ENCODE assay signal across 17 cellular contexts in genomic region chr10:103723557-103723956, GRCh38.
DNase-seq lines count a peak whose midpoint lies in the region; ATAC-seq and TF ChIP-seq lines count a peak whose summit lies in the region.
"Had no signal": no experiment of that assay in that cellular context is flagged by ENCODE, and none has a peak within 500 bp of the region (broad histone marks: within the 10 kb centered on the region; RNA-seq: fewer than 3 reads in every experiment).

No MANE protein-coding gene starts in this region.

- H3K27ac ChIP-seq in cardiac muscle cell (peak overlapping the region; percentile 26), right atrium auricular region (no peak overlapping the region)
- H3K27ac ChIP-seq: BLaER1 had no signal

- H3K9me3 ChIP-seq in cardiac muscle cell (ENCODE audit: low read depth) (no peaks in the 10 kb centered on the region), right atrium auricular region (no peaks in the 10 kb centered on the region)
- H3K9me3 ChIP-seq: BE2C, BLaER1 had no signal

- DNase-seq in cardiac muscle cell (ENCODE audit: low read depth in 1 of 2, low spot score in 1 of 2) (no peak), right atrium auricular region (ENCODE audit: low spot score) (no peak), left colon (no peak), cerebellar cortex (ENCODE audit: low spot score) (no peak)
- DNase-seq: 8988T; ACHN; BE2C; C1 segment of cervical spinal cord; Calu3; CD4-positive, alpha-beta memory T cell; CD4-positive, CD25-positive, alpha-beta regulatory T cell; CD8-positive, alpha-beta memory T cell; COR-L47; DMS79 treated with DMSO at 0.1 percent for 48 hours; GF-D8 had no signal

- H3K4me1 ChIP-seq in cardiac muscle cell (ENCODE audit: low read depth) (peaks cover 24% of the 10 kb centered on the region), right atrium auricular region (peaks cover 0 to 23% of the 10 kb centered on the region in 2 donors)
- H3K4me1 ChIP-seq: BLaER1 had no signal

- H3K4me3 ChIP-seq in cardiac muscle cell, result no peak overlapping the region
- H3K4me3 ChIP-seq in right atrium auricular region, result no peak overlapping the region
- H3K4me3 ChIP-seq: BLaER1 had no signal

- ATAC-seq in left colon, result peak; percentile 76
- ATAC-seq in HG03469 (IDR thresholded peaks at IDR 0.05; ENCODE audit: unreplicated experiment), result no peak

- TF ChIP-seq CTCF in cardiac muscle cell (IDR thresholded peaks at IDR 0.05; ENCODE audit: low read depth, low read length), result no peak
- TF ChIP-seq CTCF in right atrium auricular region (IDR thresholded peaks at IDR 0.05), result no peak

- intact Hi-C loops in left colon (cut with DNase I, micrococcal nuclease), result no loop called here

- H3K27me3 ChIP-seq in cardiac muscle cell (no peaks in the 10 kb centered on the region), right atrium auricular region (no peaks in the 10 kb centered on the region)
- H3K27me3 ChIP-seq: BE2C, BLaER1 had no signal

- H3K36me3 ChIP-seq in cardiac muscle cell (peaks cover 15% of the 10 kb centered on the region), right atrium auricular region (no peaks in the 10 kb centered on the region)
- H3K36me3 ChIP-seq: BE2C had no signal
